In the genomic region with DNA sequence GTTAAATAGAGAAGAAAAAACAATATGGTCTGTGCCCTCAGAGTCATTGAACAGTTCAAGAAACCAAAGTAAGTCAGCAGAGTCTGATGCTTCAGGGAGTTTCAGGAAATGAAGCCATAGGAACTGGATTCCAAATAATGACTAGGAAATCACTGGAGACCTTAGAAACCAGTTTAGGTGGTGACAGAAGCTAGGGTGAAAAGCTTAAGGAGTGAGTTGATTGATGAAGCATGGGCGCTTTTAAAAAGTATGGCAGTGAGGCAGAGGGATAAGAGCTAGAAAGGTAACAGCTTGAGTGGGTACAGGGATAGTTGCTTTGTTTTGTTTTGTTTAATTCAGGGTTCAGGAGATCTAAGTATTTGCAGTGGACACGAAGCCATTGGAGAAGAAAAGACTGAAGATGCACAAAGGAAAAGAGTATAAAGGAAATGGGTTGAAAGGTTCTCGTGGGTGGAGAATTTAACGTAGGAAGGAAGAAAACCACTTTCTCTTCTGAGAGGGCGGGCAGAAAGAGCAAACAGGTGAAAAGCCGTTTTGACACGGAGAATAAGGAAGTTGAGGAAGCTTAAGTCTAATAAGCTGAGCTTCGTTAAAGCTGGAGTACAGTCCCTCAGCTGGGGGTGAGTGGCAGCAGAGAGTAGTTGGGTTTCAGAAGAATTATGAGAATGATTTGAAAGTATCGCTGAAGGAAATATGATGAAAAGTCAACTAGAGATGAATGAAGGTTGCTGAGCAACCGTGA, we compare ENCODE assay signal across 10 cellular contexts. TPM values are rescaled to one million over a fixed set of nuclear protein-coding genes. Genes with fewer than 3 reads are reported as not detected.
DNase-seq lines count a peak whose midpoint lies in the region; ATAC-seq and TF ChIP-seq lines count a peak whose summit lies in the region.
"Had no signal": no experiment of that assay in that cellular context is flagged by ENCODE, and none has a peak within 500 bp of the region (broad histone marks: within the 10 kb centered on the region; RNA-seq: fewer than 3 reads in every experiment).

No MANE protein-coding gene starts in this region.

- H3K4me1 ChIP-seq in DND-41 (ENCODE audit: insufficient read depth, low read length): peaks cover 16% of the 10 kb centered on the region
- peaks cover 64% of the 10 kb centered on the region for H3K4me1 ChIP-seq in mucosa of stomach (ENCODE audit: control insufficient read depth, insufficient read depth, low read length)

- H4K20me1 ChIP-seq in DND-41 (ENCODE audit: insufficient read depth, low read length): peaks cover 6% of the 10 kb centered on the region; the same call in 1 of the 2 replicates

- H3K4me3 Mint-ChIP-seq in activated CD8-positive, alpha-beta T cell treated with anti-CD3 and anti-CD28 coated beads, Interleukin-2, amount 10 ng/mL, durations not matched to agents 7 days and 5 days: peak overlapping the region; percentile 71

- in situ Hi-C loops in KBM-7 (cut with MboI; ENCODE audit: low pct_unique_long_range_greater_than_20kb, low sequenced_read_pairs): no loop called here

- H3K36me3 ChIP-seq in DND-41 (ENCODE audit: insufficient read depth, low read length): no peaks in the 10 kb centered on the region
- H3K36me3 ChIP-seq in mucosa of stomach (ENCODE audit: control insufficient read depth, insufficient read depth, low read length): no peaks in the 10 kb centered on the region

- H3K27me3 Mint-ChIP-seq in activated CD8-positive, alpha-beta T cell treated with anti-CD3 and anti-CD28 coated beads, Interleukin-2, amount 10 ng/mL, durations not matched to agents 7 days and 5 days (ENCODE audit: low read depth): no peaks in the 10 kb centered on the region

- peak; percentile 17 for TF ChIP-seq CTCF in DND-41 (IDR thresholded peaks at IDR 0.05; ENCODE audit: borderline replicate concordance, extremely low read depth, low read length, poor library complexity, severe bottlenecking)

- peak overlapping the region; percentile 95 for H3K27ac Mint-ChIP-seq in activated CD8-positive, alpha-beta T cell treated with anti-CD3 and anti-CD28 coated beads, Interleukin-2, amount 10 ng/mL, durations not matched to agents 7 days and 5 days

- H3K4me1 Mint-ChIP-seq in activated CD8-positive, alpha-beta T cell treated with anti-CD3 and anti-CD28 coated beads, Interleukin-2, amount 10 ng/mL, durations not matched to agents 7 days and 5 days (ENCODE audit: low read depth): peaks cover 45% of the 10 kb centered on the region

- H3K9ac ChIP-seq in DND-41 (ENCODE audit: low read depth, low read length): peak overlapping the region; percentile 19
- peak overlapping the region; percentile 37 for H3K9ac ChIP-seq in mucosa of stomach (ENCODE audit: low read length)

- peak overlapping the region; percentile 46 for H2AFZ ChIP-seq in DND-41 (ENCODE audit: low read depth, low read length)

- H3K4me3 ChIP-seq in DND-41 (ENCODE audit: low read depth in 1 of 2, low read length in 2 of 2): peak overlapping the region in 1 of 2 experiments; percentile 41; a peak in 2 of 4 replicates
- peak overlapping the region; percentile 1 for H3K4me3 ChIP-seq in mucosa of stomach (ENCODE audit: low read length)

- POLR2A ChIA-PET in activated CD8-positive, alpha-beta T cell treated with anti-CD3 and anti-CD28 coated beads, Interleukin-2, amount 10 ng/mL, durations not matched to agents 7 days and 5 days (lab: Charles Lee): interaction anchor here (0.5 to 1.3 kb wide), 8 partner anchors 9 to 342 kb away, joined by 3 to 6 read pairs (median 3); a partner anchor contains a TSS

- H3K9me3 ChIP-seq in DND-41 (ENCODE audit: insufficient read depth, low read length, severe bottlenecking) (no peaks in the 10 kb centered on the region), mucosa of stomach (ENCODE audit: control insufficient read depth, low read length) (no peaks in the 10 kb centered on the region)

- peak overlapping the region; percentile 58 for H3K4me2 ChIP-seq in DND-41 (ENCODE audit: insufficient read depth, low read length)

- peaks cover 24% of the 10 kb centered on the region for H3K36me3 Mint-ChIP-seq in activated CD8-positive, alpha-beta T cell treated with anti-CD3 and anti-CD28 coated beads, Interleukin-2, amount 10 ng/mL, durations not matched to agents 7 days and 5 days (ENCODE audit: low read depth)

- peak overlapping the region; percentile 63 for H3K27ac ChIP-seq in DND-41 (ENCODE audit: low read length)

- ATAC-seq in DND-41 (ENCODE audit: insufficient read depth, low read depth): peak; percentile 81
- ATAC-seq in activated CD8-positive, alpha-beta T cell treated with anti-CD3 and anti-CD28 coated beads, Interleukin-2, amount 10 ng/mL, durations not matched to agents 7 days and 5 days: peak; percentile 84
- ATAC-seq in HG02588 (IDR thresholded peaks at IDR 0.05; ENCODE audit: unreplicated experiment): no peak

- peak; percentile 43 for DNase-seq in DND-41
- peak; percentile 79 for DNase-seq in KBM-7
- peak; percentile 63 for DNase-seq in activated CD8-positive, alpha-beta T cell treated with anti-CD3 and anti-CD28 coated beads, Interleukin-2, amount 10 ng/mL, durations not matched to agents 7 days and 5 days
- no peak for DNase-seq in NCI-H2227 (lab: John Stamatoyannopoulos, UW; ENCODE audit: unreplicated experiment)
- no peak for DNase-seq in HK-2 (ENCODE audit: unreplicated experiment)
- no peak for DNase-seq in NCI-H446 treated with DMSO at 0.1 percent for 48 hours (lab: John Stamatoyannopoulos, UW)
- DNase-seq: NCI-H1930, nucleus accumbens had no signal

- H3K9me3 Mint-ChIP-seq in activated CD8-positive, alpha-beta T cell treated with anti-CD3 and anti-CD28 coated beads, Interleukin-2, amount 10 ng/mL, durations not matched to agents 7 days and 5 days (ENCODE audit: insufficient read depth): no peaks in the 10 kb centered on the region

- H3K27me3 ChIP-seq in DND-41 (ENCODE audit: insufficient read depth, low read length, poor library complexity): no peaks in the 10 kb centered on the region
- no peaks in the 10 kb centered on the region for H3K27me3 ChIP-seq in mucosa of stomach (ENCODE audit: control insufficient read depth, insufficient read depth, low read length)

- peaks cover 69% of the 10 kb centered on the region for H3K79me2 ChIP-seq in DND-41 (ENCODE audit: insufficient read depth, low read length)

- CTCF ChIA-PET in activated CD8-positive, alpha-beta T cell treated with anti-CD3 and anti-CD28 coated beads, Interleukin-2, amount 10 ng/mL, durations not matched to agents 7 days and 5 days (lab: Charles Lee): interaction anchor here (0.6 to 5.5 kb wide), 12 partner anchors 9 to 361 kb away, joined by 3 to 30 read pairs (median 4); no protein-coding TSS in a partner anchor

RNA-seq across cellular contexts. Expression of a gene that starts 14.8 kb away (rescaled TPM):
- total RNA-seq in activated CD8-positive, alpha-beta T cell treated with anti-CD3 and anti-CD28 coated beads, Interleukin-2, amount 10 ng/mL, durations not matched to agents 7 days and 5 days: 100 to 1,000 TPM; 105 TPM

RNA-seq across cellular contexts. Expression of a gene that starts 38.9 kb away (rescaled TPM):
- total RNA-seq in activated CD8-positive, alpha-beta T cell treated with anti-CD3 and anti-CD28 coated beads, Interleukin-2, amount 10 ng/mL, durations not matched to agents 7 days and 5 days: 100 to 1,000 TPM; 109 to 118 TPM

Comparison
In these comparisons a context has a peak if more than half of its experiments do, and no peak if none do; other contexts are left out.
1. DNase-seq: peak in DND-41 (single experiment), KBM-7 (single experiment) and activated CD8-positive, alpha-beta T cell treated with anti-CD3 and anti-CD28 coated beads, Interleukin-2, amount 10 ng/mL, durations not matched to agents 7 days and 5 days (single experiment); none in NCI-H2227 (single experiment), HK-2 (single experiment) and NCI-H446 treated with DMSO at 0.1 percent for 48 hours (single experiment).